In the genomic region with DNA sequence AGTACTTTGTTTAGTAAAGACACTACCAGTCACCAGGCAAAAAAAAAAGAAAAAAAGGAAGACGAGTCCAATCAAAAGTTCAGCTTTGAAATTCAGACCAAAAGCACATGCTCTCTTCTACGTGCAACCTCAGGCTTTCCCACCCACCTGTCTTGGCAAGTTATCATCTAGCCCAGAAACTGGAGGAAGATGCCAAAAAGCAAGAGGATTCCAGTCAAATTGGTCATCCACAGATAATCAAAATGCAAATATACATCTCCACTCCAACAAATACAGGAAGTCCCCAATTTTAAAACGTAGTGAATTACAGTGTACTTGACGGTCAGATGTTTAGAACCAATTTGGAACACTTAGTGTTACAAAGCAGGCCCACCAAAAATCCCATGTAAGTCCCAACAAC, we compare ENCODE assay signal across 15 cellular contexts.
"Had no signal": no experiment of that assay in that cellular context is flagged by ENCODE, and none has a peak within 500 bp of the region (broad histone marks: within the 10 kb centered on the region; RNA-seq: fewer than 3 reads in every experiment).

No MANE protein-coding gene starts in this region.

- H3K4me3 ChIP-seq: esophagus squamous epithelium, psoas muscle, right lobe of liver, testis had no signal

- H3K27me3 ChIP-seq: brain microvascular endothelial cell, esophagus squamous epithelium, right lobe of liver, testis had no signal

- H3K9me3 ChIP-seq: esophagus squamous epithelium, psoas muscle, right lobe of liver, testis had no signal

- H3K36me3 ChIP-seq: brain microvascular endothelial cell, esophagus squamous epithelium, right lobe of liver had no signal

- DNase-seq: activated CD4-positive, alpha-beta memory T cell treated with anti-CD3 and anti-CD28 coated beads for 36 hours; activated CD4-positive, CD25-positive, alpha-beta regulatory T cell treated with anti-CD3 and anti-CD28 coated beads, Interleukin-2, amount 50 U/mL, for 72 hours; activated gamma-delta T cell; activated T-cell treated with anti-CD3 and anti-CD28 coated beads, Interleukin-2, amount 50 U/mL, for 4 hours; amygdala; brain microvascular endothelial cell; esophagus squamous epithelium; foreskin melanocyte; head of caudate nucleus; left ventricle myocardium superior; mesendoderm; psoas muscle; right lobe of liver; stimulated activated CD4-positive, alpha-beta T cell treated with anti-CD3 and anti-CD28 coated beads, Interleukin-2, amount 100 ng/mL, for 48 hours; testis had no signal

- ATAC-seq: activated T-cell treated with anti-CD3 and anti-CD28 coated beads, Interleukin-2, amount 50 U/mL, for 4 hours; left ventricle myocardium superior; psoas muscle had no signal

- H3K27ac ChIP-seq: brain microvascular endothelial cell, right lobe of liver, testis had no signal

- H3K4me1 ChIP-seq: right lobe of liver, testis had no signal
